8 cellular contexts compared by ENCODE assay signal in the genomic region with DNA sequence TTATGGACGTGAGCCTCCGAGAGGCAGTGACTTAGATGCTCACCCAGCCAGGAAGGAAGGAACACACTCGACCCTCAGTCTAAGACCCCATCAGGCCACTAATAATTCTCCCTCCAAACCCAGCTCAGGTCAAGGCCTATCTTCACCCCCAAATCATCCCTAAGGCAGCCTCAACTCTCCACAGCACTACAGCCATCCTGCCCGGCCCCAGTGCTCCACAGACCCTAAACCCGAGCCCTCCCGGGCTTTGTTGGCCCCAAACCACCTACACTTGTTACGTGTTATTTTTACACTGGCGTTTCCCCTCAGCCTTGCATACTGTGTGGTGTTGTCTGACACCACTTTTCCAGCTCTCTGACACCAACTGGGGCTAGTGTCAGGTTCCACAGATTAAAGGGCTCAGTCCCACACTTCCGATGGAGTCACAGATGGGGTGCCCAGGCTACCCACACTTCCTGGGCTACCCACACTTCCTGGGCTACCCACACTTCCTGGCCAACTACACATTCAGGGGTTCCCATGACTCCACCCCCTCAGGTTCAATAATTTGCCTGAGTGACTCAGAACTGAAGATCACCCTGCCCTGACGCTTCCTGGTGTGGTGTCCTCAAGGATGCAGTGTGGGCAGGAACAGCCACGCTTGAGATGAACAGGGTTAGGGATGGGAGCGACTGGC. TPM values are rescaled to one million over a fixed set of nuclear protein-coding genes. Genes with fewer than 3 reads are reported as not detected.
DNase-seq lines count a peak whose midpoint lies in the region; ATAC-seq, FAIRE-seq and TF ChIP-seq lines count a peak whose summit lies in the region.

No MANE protein-coding gene starts in this region.

- H3K4me1 Mint-ChIP-seq in stimulated activated naive CD8-positive, alpha-beta T cell treated with anti-CD3 and anti-CD28 coated beads, Interleukin-15, amount 100 ng/mL, for 72 hours, result peaks cover 83% of the 10 kb centered on the region

- peaks cover 78 to 85% of the 10 kb centered on the region in 2 experiments for H3K36me3 ChIP-seq in mesenchymal stem cell (ENCODE audit: control insufficient read depth in 1 of 2, insufficient read depth in 2 of 2, low read depth in 1 of 2, low read length in 2 of 2)

- no peak overlapping the region for H2BK120ac ChIP-seq in mesenchymal stem cell (ENCODE audit: low read depth, low read length)

- H3K27ac Mint-ChIP-seq in stimulated activated naive CD8-positive, alpha-beta T cell treated with anti-CD3 and anti-CD28 coated beads, Interleukin-15, amount 100 ng/mL, for 72 hours, result peak overlapping the region; percentile 72 to 74

- no peaks in the 10 kb centered on the region for H3K27me3 Mint-ChIP-seq in stimulated activated naive CD8-positive, alpha-beta T cell treated with anti-CD3 and anti-CD28 coated beads, Interleukin-15, amount 100 ng/mL, for 72 hours

- no peaks in the 10 kb centered on the region for H3K9me3 Mint-ChIP-seq in stimulated activated naive CD8-positive, alpha-beta T cell treated with anti-CD3 and anti-CD28 coated beads, Interleukin-15, amount 100 ng/mL, for 72 hours

- ATAC-seq in left ventricle myocardium superior (peak; percentile 4), Right ventricle myocardium inferior (no peak), HG03354 (IDR thresholded peaks at IDR 0.05; ENCODE audit: poor library complexity, severe bottlenecking, unreplicated experiment) (peak; percentile 83)
- ATAC-seq in stimulated activated naive CD8-positive, alpha-beta T cell treated with anti-CD3 and anti-CD28 coated beads, Interleukin-15, amount 100 ng/mL, for 72 hours, result peak; percentile 93

- H2BK15ac ChIP-seq in mesenchymal stem cell (ENCODE audit: low read depth, poor library complexity, severe bottlenecking), result no peak overlapping the region

- H3K27ac ChIP-seq in mesenchymal stem cell (ENCODE audit: low read length, poor library complexity, severe bottlenecking), result peak overlapping the region; percentile 22

- TF ChIP-seq CTCF in D721Med (IDR thresholded peaks at IDR 0.05; ENCODE audit: insufficient read depth, missing control alignments), result no peak

- peaks cover 25% of the 10 kb centered on the region for H3K79me1 ChIP-seq in mesenchymal stem cell (replicated peaks; ENCODE audit: low read length, poor library complexity, severe bottlenecking)

- no peak overlapping the region for H2AFZ ChIP-seq in mesenchymal stem cell (ENCODE audit: low read depth, low read length)

- H3K18ac ChIP-seq in mesenchymal stem cell (ENCODE audit: low read depth in 1 of 2, low read length in 2 of 2), result no peak overlapping the region

- H4K91ac ChIP-seq in mesenchymal stem cell (ENCODE audit: low read length), result no peak overlapping the region

- no peak overlapping the region for H2BK12ac ChIP-seq in mesenchymal stem cell (ENCODE audit: low read length in 2 of 2)

- intact Hi-C loops in left ventricle myocardium superior (cut with micrococcal nuclease), result no loop called here
- intact Hi-C loops in Right ventricle myocardium inferior (cut with DNase I), result no loop called here

- H4K8ac ChIP-seq in mesenchymal stem cell (ENCODE audit: low read length), result no peak overlapping the region

- no peak overlapping the region for H2AK5ac ChIP-seq in mesenchymal stem cell (ENCODE audit: low read length, severe bottlenecking)

- H3K4me1 ChIP-seq in mesenchymal stem cell (ENCODE audit: control insufficient read depth, insufficient read depth, low read depth, low read length), result peaks cover 16% of the 10 kb centered on the region

- peak overlapping the region in 1 of 2 experiments; percentile 74 for H3K14ac ChIP-seq in mesenchymal stem cell (ENCODE audit: low read length in 2 of 2)

- no peaks in the 10 kb centered on the region for H3K27me3 ChIP-seq in mesenchymal stem cell (ENCODE audit: control insufficient read depth in 1 of 2, insufficient read depth in 1 of 2, low read length in 2 of 2)

- FAIRE-seq in D721Med (lab: Jason Lieb, UNC), result no peak

- DNase-seq in left ventricle myocardium superior (no peak), Right ventricle myocardium inferior (ENCODE audit: missing footprints) (no peak), mesenchymal stem cell (no peak), Ammon's horn (ENCODE audit: low spot score) (no peak), D721Med (ENCODE audit: insufficient read length, low spot score) (no peak)
- DNase-seq in activated CD8-positive, alpha-beta memory T cell treated with anti-CD3 and anti-CD28 coated beads for 1 hour (ENCODE audit: extremely low read depth in 1 of 2, low read depth in 1 of 2), result peak; percentile 27 to 40
- DNase-seq in stimulated activated naive CD8-positive, alpha-beta T cell treated with anti-CD3 and anti-CD28 coated beads, Interleukin-15, amount 100 ng/mL, for 72 hours, result peak; percentile 50 to 82

- no peak overlapping the region for H2BK5ac ChIP-seq in mesenchymal stem cell (ENCODE audit: low read depth, low read length, poor library complexity, severe bottlenecking)

- H3K4me3 Mint-ChIP-seq in stimulated activated naive CD8-positive, alpha-beta T cell treated with anti-CD3 and anti-CD28 coated beads, Interleukin-15, amount 100 ng/mL, for 72 hours, result peak overlapping the region; percentile 62 to 71

- 92% methylated on average over 12 of the region's 12 CpGs for WGBS in mesenchymal stem cell

- H3K23ac ChIP-seq in mesenchymal stem cell (ENCODE audit: low read length in 2 of 2), result no peak overlapping the region

- H3K9me3 ChIP-seq in mesenchymal stem cell (ENCODE audit: control insufficient read depth, low read length), result no peaks in the 10 kb centered on the region

- no peak overlapping the region for H3K9ac ChIP-seq in mesenchymal stem cell (ENCODE audit: low read length)

- no peak overlapping the region for H3K4ac ChIP-seq in mesenchymal stem cell (ENCODE audit: low read depth in 1 of 2, low read length in 2 of 2)

- no peak overlapping the region for H3K4me2 ChIP-seq in mesenchymal stem cell (ENCODE audit: low read length, poor library complexity, severe bottlenecking)

- no peak overlapping the region for H3K4me3 ChIP-seq in mesenchymal stem cell (ENCODE audit: insufficient read depth in 1 of 2, low read depth in 1 of 2, low read length in 2 of 2)

RNA-seq across cellular contexts. Expression of gene RBCK1, which starts 25.3 kb away (rescaled TPM):
- 44.8 TPM for total RNA-seq in left ventricle myocardium superior
- total RNA-seq in Right ventricle myocardium inferior, result 43.7 TPM
- 78.2 TPM for polyA plus RNA-seq in mesenchymal stem cell (2013, experiment 1 of 2)
- 76.4 TPM for polyA plus RNA-seq in mesenchymal stem cell (2013, experiment 2 of 2)

RNA-seq across cellular contexts. Expression of gene TBC1D20, which starts 28.9 kb away (rescaled TPM):
- total RNA-seq in left ventricle myocardium superior (23.3 TPM), Right ventricle myocardium inferior (25.2 TPM)
- polyA plus RNA-seq in mesenchymal stem cell (2013, experiment 1 of 2), result 34.7 TPM
- 36.0 TPM for polyA plus RNA-seq in mesenchymal stem cell (2013, experiment 2 of 2)

RNA-seq across cellular contexts. Expression of gene TRIB3, which starts 52.9 kb away (rescaled TPM):
- total RNA-seq in left ventricle myocardium superior (0.40 TPM), Right ventricle myocardium inferior (0.65 TPM)
- 52.7 TPM for polyA plus RNA-seq in mesenchymal stem cell (2013, experiment 1 of 2)
- 53.4 TPM for polyA plus RNA-seq in mesenchymal stem cell (2013, experiment 2 of 2)

Comparison
In these comparisons a context has a peak if more than half of its experiments do, and no peak if none do; other contexts are left out.
1. DNase-seq: peak in activated CD8-positive, alpha-beta memory T cell treated with anti-CD3 and anti-CD28 coated beads for 1 hour (2 of 2) and stimulated activated naive CD8-positive, alpha-beta T cell treated with anti-CD3 and anti-CD28 coated beads, Interleukin-15, amount 100 ng/mL, for 72 hours (2 of 2); none in left ventricle myocardium superior (single experiment), Right ventricle myocardium inferior (single experiment), mesenchymal stem cell (single experiment), Ammon's horn (single experiment) and D721Med (single experiment).